In the genomic region with DNA sequence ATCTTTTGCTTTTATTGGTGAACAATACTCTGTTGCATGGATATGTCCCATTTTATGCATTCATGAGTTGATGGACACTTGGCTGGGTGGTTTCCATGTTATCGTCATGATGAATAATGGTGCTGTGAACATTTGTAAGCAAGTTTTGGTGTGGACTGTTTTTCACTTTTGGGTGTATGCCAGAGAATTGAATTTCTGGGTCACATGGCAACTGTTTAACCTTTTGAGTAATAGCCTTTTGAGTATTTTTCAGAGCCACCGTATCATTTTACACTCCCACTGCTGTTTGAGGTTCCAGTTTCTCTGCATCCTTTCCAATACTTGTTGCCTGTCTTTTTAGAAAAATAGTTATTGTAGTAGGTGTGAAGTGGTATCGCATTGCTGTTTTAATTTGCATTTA, we compare ENCODE assay signal across 18 cellular contexts.
DNase-seq lines count a peak whose midpoint lies in the region; ATAC-seq and TF ChIP-seq lines count a peak whose summit lies in the region.
"Had no signal": no experiment of that assay in that cellular context is flagged by ENCODE, and none has a peak within 500 bp of the region (broad histone marks: within the 10 kb centered on the region; RNA-seq: fewer than 3 reads in every experiment).

No MANE protein-coding gene starts in this region.

- no peak for DNase-seq in activated T-cell treated with anti-CD3 and anti-CD28 coated beads, Interleukin-2, amount 50 U/mL, for 24 hours
- DNase-seq in activated T-cell treated with anti-CD3 and anti-CD28 coated beads, Interleukin-2, amount 50 U/mL, for 48 hours: no peak
- DNase-seq in NCI-H2171 (lab: John Stamatoyannopoulos, UW): peak; percentile 28
- peak; percentile 20 for DNase-seq in mammary epithelial cell
- no peak for DNase-seq in mesenteric fat pad (ENCODE audit: low spot score)
- DNase-seq in AML-193 (lab: John Stamatoyannopoulos, UW): no peak
- DNase-seq: activated naive CD4-positive, alpha-beta T cell treated with Interleukin-2 at 50 U/mL for 16 hours; COR-L47; foreskin melanocyte; left ventricle myocardium superior; NCI-H146; NCI-H774; pancreas; RPMI8226; spleen had no signal

- dilution Hi-C loops in mammary epithelial cell (cut with HindIII; ENCODE audit: low sequenced_read_pairs): loop anchor here (5.0 kb wide), 1 partner anchor 39 kb away; no protein-coding TSS in a partner anchor

- ATAC-seq in GM18870 (IDR thresholded peaks at IDR 0.05; ENCODE audit: unreplicated experiment): no peak

- H3K27me3 ChIP-seq in mammary epithelial cell (ENCODE audit: insufficient read depth, low read length) (no peaks in the 10 kb centered on the region), skeletal muscle satellite cell (ENCODE audit: control insufficient read depth, insufficient read depth, low read length) (no peaks in the 10 kb centered on the region)
- H3K27me3 ChIP-seq: pancreas, spleen had no signal

- H3K27ac ChIP-seq in mammary epithelial cell (ENCODE audit: insufficient read depth, low read depth, low read length): no peak overlapping the region
- H3K27ac ChIP-seq: pancreas, spleen had no signal

- peak overlapping the region; percentile 17 for H3K27ac Mint-ChIP-seq in activated T-cell treated with anti-CD3 and anti-CD28 coated beads, Interleukin-2, amount 50 U/mL, for 24 hours

- H4K20me1 ChIP-seq in mammary epithelial cell (ENCODE audit: insufficient read depth, low read length): no peaks in the 10 kb centered on the region

- no peaks in the 10 kb centered on the region for H3K36me3 ChIP-seq in mammary epithelial cell (ENCODE audit: insufficient read depth, low read length)
- no peaks in the 10 kb centered on the region for H3K36me3 ChIP-seq in skeletal muscle satellite cell (ENCODE audit: insufficient read depth, low read length)
- H3K36me3 ChIP-seq: pancreas, spleen had no signal

- no peaks in the 10 kb centered on the region for H3K27me3 Mint-ChIP-seq in activated T-cell treated with anti-CD3 and anti-CD28 coated beads, Interleukin-2, amount 50 U/mL, for 24 hours
- H3K27me3 Mint-ChIP-seq: IgD-negative memory B cell had no signal

- in situ Hi-C loops in mammary epithelial cell (cut with MboI; ENCODE audit: low sequenced_read_pairs in 2 of 2): no loop called here

- H3K9ac ChIP-seq in mammary epithelial cell (ENCODE audit: insufficient read depth, low read length) (no peak overlapping the region), skeletal muscle satellite cell (ENCODE audit: low read depth, low read length) (no peak overlapping the region)

- CTCF ChIA-PET in mammary epithelial cell (lab: Charles Lee; ENCODE audit: low non-redundant PET): no interaction called here

- TF ChIP-seq CTCF in mammary epithelial cell (conservative IDR thresholded peaks at IDR 0.05 in 1 of 2, IDR thresholded peaks at IDR 0.05 in 1 of 2; ENCODE audit: extremely low read depth in 1 of 2, insufficient read depth in 1 of 2, low read depth in 1 of 2, low read length in 2 of 2): no peak

- H3K4me1 Mint-ChIP-seq in activated T-cell treated with anti-CD3 and anti-CD28 coated beads, Interleukin-2, amount 50 U/mL, for 24 hours (ENCODE audit: low read depth): peaks cover 82% of the 10 kb centered on the region

- 80% methylated on average over 3 of the region's 3 CpGs for WGBS in mammary epithelial cell (ENCODE audit: low coverage, missing lambda C conversion rate)

- H3K4me1 ChIP-seq in mammary epithelial cell (ENCODE audit: insufficient read depth, low read length): peaks cover 12% of the 10 kb centered on the region
- H3K4me1 ChIP-seq in skeletal muscle satellite cell (ENCODE audit: control insufficient read depth, insufficient read depth, low read length): peaks cover 32% of the 10 kb centered on the region

- H3K79me2 ChIP-seq in mammary epithelial cell (ENCODE audit: insufficient read depth, low read length): peaks cover 91% of the 10 kb centered on the region

- H3K4me2 ChIP-seq in mammary epithelial cell (ENCODE audit: insufficient read depth, low read depth, low read length): no peak overlapping the region
- H3K4me2 ChIP-seq in skeletal muscle satellite cell (ENCODE audit: low read length): peak overlapping the region; percentile 5

- no peaks in the 10 kb centered on the region for H3K9me3 ChIP-seq in mammary epithelial cell (replicated peaks; ENCODE audit: insufficient read depth, low read length)
- no peaks in the 10 kb centered on the region for H3K9me3 ChIP-seq in skeletal muscle satellite cell (replicated peaks; ENCODE audit: low read length)
- H3K9me3 ChIP-seq: pancreas, spleen had no signal

- no peak overlapping the region for H3K4me3 Mint-ChIP-seq in activated T-cell treated with anti-CD3 and anti-CD28 coated beads, Interleukin-2, amount 50 U/mL, for 24 hours

- H2AFZ ChIP-seq in mammary epithelial cell (ENCODE audit: low read depth, low read length): no peak overlapping the region

- BruUV-seq in mammary epithelial cell (replicated peaks; lab: Mats Ljungman, UMichigan): no TSS peak

- no peaks in the 10 kb centered on the region for H3K9me3 Mint-ChIP-seq in activated T-cell treated with anti-CD3 and anti-CD28 coated beads, Interleukin-2, amount 50 U/mL, for 24 hours
- H3K9me3 Mint-ChIP-seq: IgD-negative memory B cell had no signal

- intact Hi-C loops in mammary epithelial cell (cut with micrococcal nuclease): no loop called here

- no peak overlapping the region for H3K4me3 ChIP-seq in mammary epithelial cell (replicated peaks in 1 of 3; ENCODE audit: insufficient read depth in 1 of 3, low read depth in 2 of 3, low read length in 3 of 3)
- H3K4me3 ChIP-seq in skeletal muscle satellite cell (ENCODE audit: low read length): no peak overlapping the region
- H3K4me3 ChIP-seq: pancreas, spleen had no signal

- peaks cover 63% of the 10 kb centered on the region for H3K36me3 Mint-ChIP-seq in activated T-cell treated with anti-CD3 and anti-CD28 coated beads, Interleukin-2, amount 50 U/mL, for 24 hours (ENCODE audit: low read depth)

Comparison
In these comparisons a context has a peak if more than half of its experiments do, and no peak if none do; other contexts are left out.
1. DNase-seq: peak in NCI-H2171 (single experiment) and mammary epithelial cell (single experiment); none in activated T-cell treated with anti-CD3 and anti-CD28 coated beads, Interleukin-2, amount 50 U/mL, for 24 hours (single experiment), activated T-cell treated with anti-CD3 and anti-CD28 coated beads, Interleukin-2, amount 50 U/mL, for 48 hours (0 of 2), mesenteric fat pad (single experiment) and AML-193 (0 of 2).